ENCODE assay signal across 1 cellular context in the genomic region with DNA sequence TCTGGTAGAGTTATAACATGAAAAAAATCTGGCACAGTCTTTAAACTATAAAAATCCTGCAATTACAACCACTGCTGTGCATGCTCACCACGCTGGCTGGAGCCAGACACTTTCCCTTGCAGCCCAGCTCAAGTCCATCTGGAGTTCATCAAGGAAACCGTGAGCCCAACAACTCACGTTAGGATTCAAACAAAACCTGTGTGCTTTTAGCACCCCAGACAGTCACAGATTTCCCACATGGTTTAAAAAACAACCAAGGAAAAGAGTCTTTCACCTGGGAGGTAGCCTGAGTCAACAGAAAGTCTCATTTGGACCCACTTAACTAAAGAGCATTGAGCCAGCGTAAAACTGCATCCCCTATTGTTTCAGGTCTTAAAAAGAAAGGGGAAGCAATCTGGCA.
TF ChIP-seq lines count a peak whose summit lies in the region.

No MANE protein-coding gene starts in this region.

TF ChIP-seq in WTC11, 78 proteins besides CTCF, POLR2A, EP300 and RAD21 (continued from another document):
- TF ChIP-seq, protein P1, sequence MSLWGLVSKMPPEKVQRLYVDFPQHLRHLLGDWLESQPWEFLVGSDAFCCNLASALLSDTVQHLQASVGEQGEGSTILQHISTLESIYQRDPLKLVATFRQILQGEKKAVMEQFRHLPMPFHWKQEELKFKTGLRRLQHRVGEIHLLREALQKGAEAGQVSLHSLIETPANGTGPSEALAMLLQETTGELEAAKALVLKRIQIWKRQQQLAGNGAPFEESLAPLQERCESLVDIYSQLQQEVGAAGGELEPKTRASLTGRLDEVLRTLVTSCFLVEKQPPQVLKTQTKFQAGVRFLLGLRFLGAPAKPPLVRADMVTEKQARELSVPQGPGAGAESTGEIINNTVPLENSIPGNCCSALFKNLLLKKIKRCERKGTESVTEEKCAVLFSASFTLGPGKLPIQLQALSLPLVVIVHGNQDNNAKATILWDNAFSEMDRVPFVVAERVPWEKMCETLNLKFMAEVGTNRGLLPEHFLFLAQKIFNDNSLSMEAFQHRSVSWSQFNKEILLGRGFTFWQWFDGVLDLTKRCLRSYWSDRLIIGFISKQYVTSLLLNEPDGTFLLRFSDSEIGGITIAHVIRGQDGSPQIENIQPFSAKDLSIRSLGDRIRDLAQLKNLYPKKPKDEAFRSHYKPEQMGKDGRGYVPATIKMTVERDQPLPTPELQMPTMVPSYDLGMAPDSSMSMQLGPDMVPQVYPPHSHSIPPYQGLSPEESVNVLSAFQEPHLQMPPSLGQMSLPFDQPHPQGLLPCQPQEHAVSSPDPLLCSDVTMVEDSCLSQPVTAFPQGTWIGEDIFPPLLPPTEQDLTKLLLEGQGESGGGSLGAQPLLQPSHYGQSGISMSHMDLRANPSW (CRISPR knock-in tag; conservative IDR thresholded peaks at IDR 0.05; ENCODE audit: low read depth): no peak
- no peak for TF ChIP-seq MXD4 (CRISPR knock-in tag; IDR thresholded peaks at IDR 0.05; ENCODE audit: borderline replicate concordance)
- TF ChIP-seq, protein P2, sequence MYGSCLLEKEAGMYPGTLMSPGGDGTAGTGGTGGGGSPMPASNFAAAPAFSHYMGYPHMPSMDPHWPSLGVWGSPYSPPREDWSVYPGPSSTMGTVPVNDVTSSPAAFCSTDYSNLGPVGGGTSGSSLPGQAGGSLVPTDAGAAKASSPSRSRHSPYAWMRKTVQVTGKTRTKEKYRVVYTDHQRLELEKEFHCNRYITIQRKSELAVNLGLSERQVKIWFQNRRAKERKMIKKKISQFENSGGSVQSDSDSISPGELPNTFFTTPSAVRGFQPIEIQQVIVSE (CRISPR knock-in tag; IDR thresholded peaks at IDR 0.05; ENCODE audit: borderline replicate concordance): no peak
- TF ChIP-seq, protein P3, sequence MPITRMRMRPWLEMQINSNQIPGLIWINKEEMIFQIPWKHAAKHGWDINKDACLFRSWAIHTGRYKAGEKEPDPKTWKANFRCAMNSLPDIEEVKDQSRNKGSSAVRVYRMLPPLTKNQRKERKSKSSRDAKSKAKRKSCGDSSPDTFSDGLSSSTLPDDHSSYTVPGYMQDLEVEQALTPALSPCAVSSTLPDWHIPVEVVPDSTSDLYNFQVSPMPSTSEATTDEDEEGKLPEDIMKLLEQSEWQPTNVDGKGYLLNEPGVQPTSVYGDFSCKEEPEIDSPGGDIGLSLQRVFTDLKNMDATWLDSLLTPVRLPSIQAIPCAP (CRISPR knock-in tag; IDR thresholded peaks at IDR 0.05): no peak
